15 cellular contexts compared by ENCODE assay signal in the genomic region with DNA sequence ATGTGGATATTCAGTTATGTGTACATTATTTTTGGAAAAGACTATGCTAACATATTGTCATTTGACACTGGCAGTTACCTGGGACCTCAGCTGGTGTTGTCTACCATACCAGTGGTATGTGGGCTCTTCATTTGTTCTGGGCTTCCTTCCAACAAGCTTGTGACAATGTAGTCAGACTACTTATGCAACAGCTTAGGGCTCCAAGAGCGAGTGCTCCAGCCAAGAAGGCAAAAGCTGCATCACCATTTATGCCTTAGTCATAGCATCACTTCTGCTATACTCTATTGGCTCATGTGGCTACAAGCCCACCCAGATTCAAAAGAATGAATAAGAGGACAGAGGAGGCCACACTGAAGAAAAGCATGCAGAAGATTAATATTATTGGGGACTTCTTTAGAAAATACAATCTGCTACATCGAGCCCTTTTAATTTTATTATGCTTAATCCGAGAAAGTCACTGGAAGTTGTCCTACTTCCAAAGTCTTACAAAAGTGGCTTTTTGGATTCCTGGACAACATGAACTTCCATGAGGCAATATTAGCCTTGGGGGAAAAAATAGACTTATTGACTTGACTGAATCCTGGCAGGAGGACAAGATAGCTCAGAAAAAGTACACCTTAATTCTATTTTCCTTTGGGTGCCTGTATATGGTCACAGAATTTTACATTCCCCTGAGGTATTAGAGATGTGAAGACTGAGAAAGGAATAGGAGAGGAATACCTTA.
DNase-seq lines count a peak whose midpoint lies in the region; ATAC-seq, FAIRE-seq and TF ChIP-seq lines count a peak whose summit lies in the region.
"Had no signal": no experiment of that assay in that cellular context is flagged by ENCODE, and none has a peak within 500 bp of the region (broad histone marks: within the 10 kb centered on the region; RNA-seq: fewer than 3 reads in every experiment).

No MANE protein-coding gene starts in this region.

- H3K4me1 ChIP-seq in liver (ENCODE audit: control insufficient read depth in 4 of 4, insufficient read depth in 4 of 4, low read length in 3 of 4) (peaks cover 0 to 5% (median 0%) of the 10 kb centered on the region in 4 donors), HepG2 (ENCODE audit: insufficient read depth, low read length) (no peaks in the 10 kb centered on the region), left lung (no peaks in the 10 kb centered on the region), prostate gland (replicated peaks) (no peaks in the 10 kb centered on the region)

- H3K4me3 ChIP-seq in liver (ENCODE audit: low read depth in 1 of 3, low read length in 3 of 3): no peak overlapping the region
- H3K4me3 ChIP-seq in HepG2 (replicated peaks in 1 of 3; ENCODE audit: insufficient read depth in 1 of 3, low read depth in 2 of 3, low read length in 3 of 3): no peak overlapping the region
- no peak overlapping the region for H3K4me3 ChIP-seq in dorsolateral prefrontal cortex
- H3K4me3 ChIP-seq in left lung: no peak overlapping the region
- H3K4me3 ChIP-seq in prostate gland: no peak overlapping the region

- no peaks in the 10 kb centered on the region for H3K79me2 ChIP-seq in HepG2 (ENCODE audit: insufficient read depth, low read length)

- TF ChIP-seq CTCF in liver (IDR thresholded peaks at IDR 0.05; ENCODE audit: low read depth, low read length, missing input control) (no peak), HepG2 (CRISPR knock-in tag; IDR thresholded peaks at IDR 0.05) (no peak), dorsolateral prefrontal cortex (IDR thresholded peaks at IDR 0.05 in 54 of 56, conservative IDR thresholded peaks at IDR 0.05 in 2 of 56; ENCODE audit: low read depth in 1 of 56, partially characterized antibody in 56 of 56) (no peak), left lung (IDR thresholded peaks at IDR 0.05) (no peak), prostate gland (IDR thresholded peaks at IDR 0.05) (no peak)

- no peak for TF ChIP-seq POLR2A in HepG2 (IDR thresholded peaks at IDR 0.05; ENCODE audit: insufficient read depth in 1 of 2, low read depth in 2 of 2, low read length in 2 of 2)
- TF ChIP-seq POLR2A in prostate gland (IDR thresholded peaks at IDR 0.05): no peak

- ATAC-seq in HepG2 (no peak), left lung (peak; percentile 81), HG03135 (IDR thresholded peaks at IDR 0.05; ENCODE audit: unreplicated experiment) (no peak)

- no peak for TF ChIP-seq RAD21 in liver (IDR thresholded peaks at IDR 0.05)
- no peak for TF ChIP-seq RAD21 in HepG2 (CRISPR knock-in tag; IDR thresholded peaks at IDR 0.05)

- BruUV-seq in HepG2 (replicated peaks; lab: Mats Ljungman, UMichigan): no TSS peak

- 34% methylated on average over 3 of the region's 3 CpGs for WGBS in liver
- 0% methylated on average over 3 of the region's 3 CpGs for WGBS in HepG2 (ENCODE audit: low lambda C conversion rate)
- 65% methylated on average over 3 of the region's 3 CpGs for WGBS in prostate gland

- H3K27ac ChIP-seq in liver (ENCODE audit: low read depth in 1 of 2, low read length in 2 of 2): no peak overlapping the region
- no peak overlapping the region for H3K27ac ChIP-seq in HepG2 (ENCODE audit: extremely low read length, insufficient read depth, low read length)
- H3K27ac ChIP-seq in dorsolateral prefrontal cortex: peak overlapping the region in 8 of 59 donors; percentile 2 to 44 (median 28)
- H3K27ac ChIP-seq in left lung: no peak overlapping the region
- no peak overlapping the region for H3K27ac ChIP-seq in prostate gland

- H3K27me3 ChIP-seq in liver (ENCODE audit: control insufficient read depth in 4 of 4, insufficient read depth in 4 of 4, low read length in 3 of 4) (no peaks in the 10 kb centered on the region), HepG2 (ENCODE audit: control insufficient read depth in 1 of 2, insufficient read depth in 2 of 2, low read length in 2 of 2) (no peaks in the 10 kb centered on the region), dorsolateral prefrontal cortex (no peaks in the 10 kb centered on the region), left lung (no peaks in the 10 kb centered on the region), prostate gland (replicated peaks; ENCODE audit: insufficient read depth) (no peaks in the 10 kb centered on the region)

- no peaks in the 10 kb centered on the region for H3K9me3 ChIP-seq in liver (ENCODE audit: control insufficient read depth in 4 of 4, low read length in 3 of 4)
- H3K9me3 ChIP-seq in HepG2 (ENCODE audit: low read length): no peaks in the 10 kb centered on the region
- H3K9me3 ChIP-seq in left lung: no peaks in the 10 kb centered on the region
- no peaks in the 10 kb centered on the region for H3K9me3 ChIP-seq in prostate gland

- in situ Hi-C loops in HepG2 (cut with HindIII; ENCODE audit: extremely low pct_ligation_motif_present, low pct_unique_long_range_greater_than_20kb): no loop called here

- DNase-seq in HepG2 (ENCODE audit: low spot score): no peak
- DNase-seq in dorsolateral prefrontal cortex: peak in 6 of 10 donors; percentile 11 to 56 (median 42)
- DNase-seq in left lung: peak in 1 of 2 donors; percentile 35
- DNase-seq in prostate gland (ENCODE audit: low spot score): no peak
- DNase-seq in stimulated activated CD4-positive, alpha-beta T cell treated with anti-CD3 and anti-CD28 coated beads, Interleukin-4, amount 100 ng/mL, for 1 hour: no peak
- DNase-seq in HuH-7.5 (ENCODE audit: low spot score): no peak
- DNase-seq: activated CD8-positive, alpha-beta memory T cell treated with anti-CD3 and anti-CD28 coated beads, Interleukin-2, amount 50 U/mL, for 4 hours; GDM1; NCI-H2171; OCI-M1; stimulated activated CD4-positive, alpha-beta T cell treated with anti-CD3 and anti-CD28 coated beads, Interleukin-4, amount 100 ng/mL, for 4 hours had no signal

- POLR2A ChIA-PET in HepG2 (lab: Yijun Ruan, JAX): no interaction called here

- no peak for FAIRE-seq in HepG2 (lab: Jason Lieb, UNC)
- FAIRE-seq: endometrium, keratinocyte had no signal

- H3K9ac ChIP-seq in liver (ENCODE audit: low read depth in 1 of 2, low read length in 2 of 2): no peak overlapping the region
- no peak overlapping the region for H3K9ac ChIP-seq in HepG2 (ENCODE audit: insufficient read depth, low read depth, low read length)

- H4K20me1 ChIP-seq in HepG2 (ENCODE audit: insufficient read depth, low read length): no peaks in the 10 kb centered on the region

- intact Hi-C loops in HepG2 (cut with micrococcal nuclease; ENCODE audit: unreplicated experiment) (no loop called here), dorsolateral prefrontal cortex (cut with DNase I) (no loop called here), left lung (cut with DNase I) (no loop called here), prostate gland (cut with DNase I) (no loop called here)

- H2AFZ ChIP-seq in HepG2 (ENCODE audit: low read length): no peak overlapping the region

- CTCF ChIA-PET in HepG2 (lab: Yijun Ruan, JAX; ENCODE audit: low intra/inter-chr PET ratio, low total read pairs): no interaction called here

- TF ChIP-seq EP300 in HepG2 (IDR thresholded peaks at IDR 0.05; ENCODE audit: low read depth in 2 of 2, low read length in 2 of 2) (no peak), HepG2 (CRISPR knock-in tag; IDR thresholded peaks at IDR 0.05; ENCODE audit: borderline replicate concordance) (no peak)

- no peak overlapping the region for H3K4me2 ChIP-seq in HepG2 (ENCODE audit: low read depth, low read length)

- no peaks in the 10 kb centered on the region for H3K36me3 ChIP-seq in liver (ENCODE audit: control insufficient read depth in 4 of 4, insufficient read depth in 3 of 4, low read depth in 1 of 4, low read length in 3 of 4)
- no peaks in the 10 kb centered on the region for H3K36me3 ChIP-seq in HepG2 (replicated peaks in 1 of 2; ENCODE audit: control insufficient read depth in 1 of 2, insufficient read depth in 2 of 2, low read length in 2 of 2)
- H3K36me3 ChIP-seq in left lung: no peaks in the 10 kb centered on the region
- H3K36me3 ChIP-seq in prostate gland: no peaks in the 10 kb centered on the region

TF ChIP-seq in liver, 16 proteins besides CTCF, POLR2A, EP300 and RAD21 (continues in another document):
- TF ChIP-seq JUND (IDR thresholded peaks at IDR 0.05) (peak in 1 of 2 donors; percentile 19), NR2F2 (IDR thresholded peaks at IDR 0.05) (no peak), RXRA (IDR thresholded peaks at IDR 0.05) (peak in 1 of 2 donors; percentile 6)

TF ChIP-seq in HepG2, 621 proteins besides CTCF, POLR2A, EP300 and RAD21 (continues in another document):
- TF ChIP-seq ZNF614 (CRISPR knock-in tag; IDR thresholded peaks at IDR 0.05; ENCODE audit: borderline replicate concordance) (no peak), NAIF1 (CRISPR knock-in tag; IDR thresholded peaks at IDR 0.05; ENCODE audit: borderline replicate concordance) (no peak), SKIL (CRISPR knock-in tag; IDR thresholded peaks at IDR 0.05; ENCODE audit: borderline replicate concordance) (no peak)
- TF ChIP-seq, protein P1, sequence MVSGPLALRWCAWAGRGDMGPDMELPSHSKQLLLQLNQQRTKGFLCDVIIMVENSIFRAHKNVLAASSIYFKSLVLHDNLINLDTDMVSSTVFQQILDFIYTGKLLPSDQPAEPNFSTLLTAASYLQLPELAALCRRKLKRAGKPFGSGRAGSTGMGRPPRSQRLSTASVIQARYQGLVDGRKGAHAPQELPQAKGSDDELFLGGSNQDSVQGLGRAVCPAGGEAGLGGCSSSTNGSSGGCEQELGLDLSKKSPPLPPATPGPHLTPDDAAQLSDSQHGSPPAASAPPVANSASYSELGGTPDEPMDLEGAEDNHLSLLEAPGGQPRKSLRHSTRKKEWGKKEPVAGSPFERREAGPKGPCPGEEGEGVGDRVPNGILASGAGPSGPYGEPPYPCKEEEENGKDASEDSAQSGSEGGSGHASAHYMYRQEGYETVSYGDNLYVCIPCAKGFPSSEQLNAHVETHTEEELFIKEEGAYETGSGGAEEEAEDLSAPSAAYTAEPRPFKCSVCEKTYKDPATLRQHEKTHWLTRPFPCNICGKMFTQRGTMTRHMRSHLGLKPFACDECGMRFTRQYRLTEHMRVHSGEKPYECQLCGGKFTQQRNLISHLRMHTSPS (CRISPR knock-in tag; IDR thresholded peaks at IDR 0.05; ENCODE audit: low read depth): no peak

Comparison
In these comparisons a context has a peak if more than half of its experiments do, and no peak if none do; other contexts are left out.
1. DNase-seq: peak in dorsolateral prefrontal cortex (6 of 10); none in HepG2 (single experiment), prostate gland (single experiment), stimulated activated CD4-positive, alpha-beta T cell treated with anti-CD3 and anti-CD28 coated beads, Interleukin-4, amount 100 ng/mL, for 1 hour (single experiment) and HuH-7.5 (single experiment).